ENCODE assay signal across 2 cellular contexts in genomic region chr18:8868779-8869415, GRCh38.
TF ChIP-seq lines count a peak whose summit lies in the region.

No MANE protein-coding gene starts in this region.

TF ChIP-seq in IMR-90, 13 proteins besides CTCF, POLR2A, EP300 and RAD21:
- TF ChIP-seq CEBPB (IDR thresholded peaks at IDR 0.05; ENCODE audit: low read depth, low read length) = no peak
- no peak for TF ChIP-seq MAZ (IDR thresholded peaks at IDR 0.05; ENCODE audit: borderline replicate concordance, low read depth, low read length)
- no peak for TF ChIP-seq BHLHE40 (IDR thresholded peaks at IDR 0.05; ENCODE audit: low read depth, low read length)
- TF ChIP-seq RFX5 (IDR thresholded peaks at IDR 0.05; ENCODE audit: low read depth, low read length) = no peak
- TF ChIP-seq ELK1 (IDR thresholded peaks at IDR 0.05; ENCODE audit: borderline replicate concordance, low read depth, low read length) = no peak
- no peak for TF ChIP-seq MAFK (IDR thresholded peaks at IDR 0.05; ENCODE audit: low read depth, low read length)
- TF ChIP-seq USF2 (IDR thresholded peaks at IDR 0.05; ENCODE audit: low read depth, low read length) = no peak
- TF ChIP-seq MXI1 (IDR thresholded peaks at IDR 0.05; ENCODE audit: borderline replicate concordance, low read depth, low read length) = no peak
- TF ChIP-seq CHD1 (IDR thresholded peaks at IDR 0.05; ENCODE audit: low read depth, low read length) = no peak
- no peak for TF ChIP-seq RCOR1 (IDR thresholded peaks at IDR 0.05; ENCODE audit: insufficient replicate concordance, low read length)
- TF ChIP-seq NFE2L2 (IDR thresholded peaks at IDR 0.05; ENCODE audit: low read depth, low read length) = no peak
- TF ChIP-seq FOS (IDR thresholded peaks at IDR 0.05; ENCODE audit: low read depth, low read length) = no peak
- TF ChIP-seq SMC3 (IDR thresholded peaks at IDR 0.05; ENCODE audit: low read depth, low read length) = no peak

TF ChIP-seq in H1, 55 proteins besides CTCF, POLR2A, EP300 and RAD21:
- TF ChIP-seq SIN3A (conservative IDR thresholded peaks at IDR 0.05 in 1 of 2, IDR thresholded peaks at IDR 0.05 in 1 of 2; ENCODE audit: low read depth in 1 of 2, low read length in 2 of 2) (no peak), TAF1 (IDR thresholded peaks at IDR 0.05; ENCODE audit: low read depth, low read length) (no peak), EZH2 (IDR thresholded peaks at IDR 0.05; ENCODE audit: low read depth, low read length, severe bottlenecking) (no peak), RBBP5 (IDR thresholded peaks at IDR 0.05; ENCODE audit: borderline replicate concordance, low read depth, low read length) (no peak), ZNF274 (IDR thresholded peaks at IDR 0.05; ENCODE audit: borderline replicate concordance, extremely low read depth, low read length) (no peak), RFX5 (IDR thresholded peaks at IDR 0.05; ENCODE audit: borderline replicate concordance, low read depth, low read length) (no peak), YY1 (IDR thresholded peaks at IDR 0.05; ENCODE audit: low read depth, low read length) (no peak), ASH2L (IDR thresholded peaks at IDR 0.05; ENCODE audit: low read length) (no peak), CHD2 (IDR thresholded peaks at IDR 0.05; ENCODE audit: low read length) (no peak), FOSL1 (IDR thresholded peaks at IDR 0.05; ENCODE audit: insufficient read depth, low read depth, low read length) (no peak), RNF2 (IDR thresholded peaks at IDR 0.05; ENCODE audit: borderline replicate concordance, low read depth, low read length, missing control alignments, poor library complexity, severe bottlenecking) (no peak), TCF12 (IDR thresholded peaks at IDR 0.05; ENCODE audit: low read depth, low read length) (no peak), GABPA (IDR thresholded peaks at IDR 0.05; ENCODE audit: borderline replicate concordance, insufficient read depth, low read length) (no peak), BCL11A (IDR thresholded peaks at IDR 0.05; ENCODE audit: low read depth in 2 of 2, low read length in 2 of 2) (no peak), CTBP2 (IDR thresholded peaks at IDR 0.05; ENCODE audit: borderline replicate concordance, insufficient read depth, insufficient read length, low read length) (no peak)
TF ChIP-seq in H1: peak in this region for 0.
